19 cellular contexts compared by ENCODE assay signal in the genomic region with DNA sequence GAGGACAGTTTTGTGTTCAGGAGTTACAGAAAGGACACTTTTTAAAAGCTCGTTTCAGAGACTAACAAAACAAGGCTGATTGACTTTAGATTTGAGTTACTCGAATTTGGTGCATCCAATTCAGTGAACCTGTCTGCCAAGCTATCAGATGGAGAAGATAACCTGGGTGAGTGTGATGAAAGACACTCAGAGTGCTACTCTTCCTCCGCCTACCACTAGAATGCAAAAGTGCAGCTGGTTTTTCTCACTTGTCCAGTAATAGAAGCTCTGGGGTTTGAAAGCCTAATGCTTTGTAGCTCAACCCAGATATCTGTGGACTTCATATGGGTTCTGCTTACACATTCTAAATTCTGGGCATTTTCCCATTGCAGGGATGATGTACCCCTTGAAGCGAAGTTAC.
"Had no signal": no experiment of that assay in that cellular context is flagged by ENCODE, and none has a peak within 500 bp of the region (broad histone marks: within the 10 kb centered on the region; RNA-seq: fewer than 3 reads in every experiment).

No MANE protein-coding gene starts in this region.

- H3K9me3 Mint-ChIP-seq: naive thymus-derived CD8-positive, alpha-beta T cell; neural crest cell; type B pancreatic cell had no signal

- H3K4me3 Mint-ChIP-seq: naive thymus-derived CD8-positive, alpha-beta T cell; neural crest cell; type B pancreatic cell had no signal

- H3K4me3 ChIP-seq: heart left ventricle, lung, mucosa of descending colon, ovary, smooth muscle cell had no signal

- H3K27me3 ChIP-seq: heart left ventricle, ovary had no signal

- H3K27ac ChIP-seq: dorsolateral prefrontal cortex, heart left ventricle, ovary had no signal

- H3K4me2 ChIP-seq: smooth muscle cell had no signal

- H3K36me3 Mint-ChIP-seq: naive thymus-derived CD8-positive, alpha-beta T cell; type B pancreatic cell had no signal

- DNase-seq: cortex of kidney; dorsolateral prefrontal cortex; effector CD8-positive, alpha-beta T cell; heart left ventricle; hippocampal formation; left colon; left ventricle myocardium superior; mesendoderm; mucosa of descending colon; naive thymus-derived CD8-positive, alpha-beta T cell; nucleus accumbens; ovary; right cardiac atrium; stimulated activated CD4-positive, alpha-beta T cell treated with anti-CD3 and anti-CD28 coated beads, Interleukin-2, amount 100 ng/mL, for 48 hours; stimulated activated naive CD4-positive, alpha-beta T cell treated with Interleukin-2 at 50 U/mL for 16 hours had no signal

- ATAC-seq: heart left ventricle; left colon; left ventricle myocardium superior; mucosa of descending colon; naive thymus-derived CD8-positive, alpha-beta T cell; right cardiac atrium had no signal

- H3K4me1 ChIP-seq: heart left ventricle had no signal

- H3K9me3 ChIP-seq: heart left ventricle, mucosa of descending colon, ovary had no signal

- H3K36me3 ChIP-seq: heart left ventricle, ovary had no signal

- H3K27ac Mint-ChIP-seq: type B pancreatic cell had no signal
